In genomic region chr2:7609556-7610323, GRCh38 we compare ENCODE assay signal across 12 cellular contexts.
DNase-seq lines count a peak whose midpoint lies in the region; ATAC-seq and TF ChIP-seq lines count a peak whose summit lies in the region.
"Had no signal": no experiment of that assay in that cellular context is flagged by ENCODE, and none has a peak within 500 bp of the region (broad histone marks: within the 10 kb centered on the region; RNA-seq: fewer than 3 reads in every experiment).

No MANE protein-coding gene starts in this region.

- POLR2A ChIA-PET in activated CD8-positive, alpha-beta T cell treated with anti-CD3 and anti-CD28 coated beads for 36 hours (lab: Charles Lee), result interaction anchor here (0.9 to 1.2 kb wide), 3 partner anchors 10 to 61 kb away, joined by 3 to 4 read pairs (median 3); no protein-coding TSS in a partner anchor

- H3K27me3 Mint-ChIP-seq in activated naive CD8-positive, alpha-beta T cell, result no peaks in the 10 kb centered on the region
- no peaks in the 10 kb centered on the region for H3K27me3 Mint-ChIP-seq in activated naive CD8-positive, alpha-beta T cell treated with anti-CD3 and anti-CD28 coated beads, Interleukin-2, amount 50 U/mL, for 24 hours
- no peaks in the 10 kb centered on the region for H3K27me3 Mint-ChIP-seq in activated CD8-positive, alpha-beta T cell treated with anti-CD3 and anti-CD28 coated beads for 36 hours
- peaks cover 6% of the 10 kb centered on the region for H3K27me3 Mint-ChIP-seq in type B pancreatic cell
- H3K27me3 Mint-ChIP-seq: activated CD4-positive, alpha-beta memory T cell treated with anti-CD3 and anti-CD28 coated beads for 36 hours; dendritic cell treated with granulocyte-macrophage colony-stimulating factor and Interleukin-4, amounts not matched to agents 40 ng/mL and 50 ng/mL, for 4 days had no signal

- H3K9me3 Mint-ChIP-seq in activated naive CD8-positive, alpha-beta T cell (ENCODE audit: low read depth), result no peaks in the 10 kb centered on the region
- H3K9me3 Mint-ChIP-seq in activated naive CD8-positive, alpha-beta T cell treated with anti-CD3 and anti-CD28 coated beads, Interleukin-2, amount 50 U/mL, for 24 hours, result no peaks in the 10 kb centered on the region
- no peaks in the 10 kb centered on the region for H3K9me3 Mint-ChIP-seq in activated CD8-positive, alpha-beta T cell treated with anti-CD3 and anti-CD28 coated beads for 36 hours
- H3K9me3 Mint-ChIP-seq in type B pancreatic cell, result no peaks in the 10 kb centered on the region
- H3K9me3 Mint-ChIP-seq: activated CD4-positive, alpha-beta memory T cell treated with anti-CD3 and anti-CD28 coated beads for 36 hours; dendritic cell treated with granulocyte-macrophage colony-stimulating factor and Interleukin-4, amounts not matched to agents 40 ng/mL and 50 ng/mL, for 4 days had no signal

- TF ChIP-seq CTCF in activated CD8-positive, alpha-beta T cell treated with anti-CD3 and anti-CD28 coated beads for 36 hours (IDR thresholded peaks at IDR 0.05), result no peak
- TF ChIP-seq CTCF in type B pancreatic cell (conservative IDR thresholded peaks at IDR 0.05), result no peak

- CTCF ChIA-PET in activated CD8-positive, alpha-beta T cell treated with anti-CD3 and anti-CD28 coated beads for 36 hours (lab: Charles Lee), result no interaction called here

- no peaks in the 10 kb centered on the region for H3K36me3 Mint-ChIP-seq in activated naive CD8-positive, alpha-beta T cell
- H3K36me3 Mint-ChIP-seq in activated naive CD8-positive, alpha-beta T cell treated with anti-CD3 and anti-CD28 coated beads, Interleukin-2, amount 50 U/mL, for 24 hours (ENCODE audit: low read depth), result no peaks in the 10 kb centered on the region
- no peaks in the 10 kb centered on the region for H3K36me3 Mint-ChIP-seq in activated CD8-positive, alpha-beta T cell treated with anti-CD3 and anti-CD28 coated beads for 36 hours (ENCODE audit: low read depth)
- H3K36me3 Mint-ChIP-seq in type B pancreatic cell, result no peaks in the 10 kb centered on the region
- H3K36me3 Mint-ChIP-seq: activated CD4-positive, alpha-beta memory T cell treated with anti-CD3 and anti-CD28 coated beads for 36 hours had no signal

- intact Hi-C loops in activated CD8-positive, alpha-beta T cell treated with anti-CD3 and anti-CD28 coated beads for 36 hours (cut with micrococcal nuclease), result no loop called here

- H3K4me3 Mint-ChIP-seq in activated naive CD8-positive, alpha-beta T cell, result no peak overlapping the region
- no peak overlapping the region for H3K4me3 Mint-ChIP-seq in activated naive CD8-positive, alpha-beta T cell treated with anti-CD3 and anti-CD28 coated beads, Interleukin-2, amount 50 U/mL, for 24 hours
- no peak overlapping the region for H3K4me3 Mint-ChIP-seq in activated CD8-positive, alpha-beta T cell treated with anti-CD3 and anti-CD28 coated beads for 36 hours
- H3K4me3 Mint-ChIP-seq in type B pancreatic cell, result no peak overlapping the region
- H3K4me3 Mint-ChIP-seq: activated CD4-positive, alpha-beta memory T cell treated with anti-CD3 and anti-CD28 coated beads for 36 hours; dendritic cell treated with granulocyte-macrophage colony-stimulating factor and Interleukin-4, amounts not matched to agents 40 ng/mL and 50 ng/mL, for 4 days had no signal

- H3K4me1 Mint-ChIP-seq in activated naive CD8-positive, alpha-beta T cell (ENCODE audit: low read depth), result peaks cover 31% of the 10 kb centered on the region
- H3K4me1 Mint-ChIP-seq in activated naive CD8-positive, alpha-beta T cell treated with anti-CD3 and anti-CD28 coated beads, Interleukin-2, amount 50 U/mL, for 24 hours, result peaks cover 32% of the 10 kb centered on the region
- peaks cover 31% of the 10 kb centered on the region for H3K4me1 Mint-ChIP-seq in activated CD8-positive, alpha-beta T cell treated with anti-CD3 and anti-CD28 coated beads for 36 hours (ENCODE audit: low read depth)
- H3K4me1 Mint-ChIP-seq in type B pancreatic cell (ENCODE audit: unreplicated experiment), result peaks cover 21% of the 10 kb centered on the region

- DNase-seq in activated naive CD8-positive, alpha-beta T cell treated with anti-CD3 and anti-CD28 coated beads, Interleukin-2, amount 50 U/mL, for 24 hours, result no peak
- DNase-seq in activated CD8-positive, alpha-beta T cell treated with anti-CD3 and anti-CD28 coated beads for 36 hours, result peak; percentile 18
- DNase-seq in NCI-H82 treated with DMSO at 0.1 percent for 48 hours (lab: John Stamatoyannopoulos, UW; ENCODE audit: unreplicated experiment), result no peak
- DNase-seq in NK-92 (lab: John Stamatoyannopoulos, UW; ENCODE audit: unreplicated experiment), result no peak
- DNase-seq in type B pancreatic cell (ENCODE audit: extremely low spot score, unreplicated experiment), result no peak
- DNase-seq in mucosa of gallbladder (ENCODE audit: low spot score), result no peak
- DNase-seq: activated CD4-positive, alpha-beta memory T cell treated with anti-CD3 and anti-CD28 coated beads for 36 hours; EL; NCI-H1092 had no signal

- H3K27ac Mint-ChIP-seq in activated naive CD8-positive, alpha-beta T cell, result peak overlapping the region; percentile 25
- no peak overlapping the region for H3K27ac Mint-ChIP-seq in activated naive CD8-positive, alpha-beta T cell treated with anti-CD3 and anti-CD28 coated beads, Interleukin-2, amount 50 U/mL, for 24 hours
- no peak overlapping the region for H3K27ac Mint-ChIP-seq in activated CD8-positive, alpha-beta T cell treated with anti-CD3 and anti-CD28 coated beads for 36 hours
- H3K27ac Mint-ChIP-seq in type B pancreatic cell, result no peak overlapping the region
- H3K27ac Mint-ChIP-seq: activated CD4-positive, alpha-beta memory T cell treated with anti-CD3 and anti-CD28 coated beads for 36 hours; dendritic cell treated with granulocyte-macrophage colony-stimulating factor and Interleukin-4, amounts not matched to agents 40 ng/mL and 50 ng/mL, for 4 days had no signal

- no peak for ATAC-seq in activated naive CD8-positive, alpha-beta T cell treated with anti-CD3 and anti-CD28 coated beads, Interleukin-2, amount 50 U/mL, for 24 hours
- ATAC-seq in HG03432 (IDR thresholded peaks at IDR 0.05; ENCODE audit: unreplicated experiment), result peak; percentile 76
- ATAC-seq in activated CD8-positive, alpha-beta T cell treated with anti-CD3 and anti-CD28 coated beads for 36 hours, result peak; percentile 68
